Comparison of ENCODE assay signal across 33 cellular contexts in genomic region chr1:1167416-1168155, GRCh38. TPM values are rescaled to one million over a fixed set of nuclear protein-coding genes. Genes with fewer than 3 reads are reported as not detected.
DNase-seq lines count a peak whose midpoint lies in the region; ATAC-seq, FAIRE-seq and TF ChIP-seq lines count a peak whose summit lies in the region.
"Had no signal": no experiment of that assay in that cellular context is flagged by ENCODE, and none has a peak within 500 bp of the region (broad histone marks: within the 10 kb centered on the region; RNA-seq: fewer than 3 reads in every experiment).

No MANE protein-coding gene starts in this region.

- no peak for FAIRE-seq in HepG2 (lab: Jason Lieb, UNC)
- no peak for FAIRE-seq in small intestine (lab: Jason Lieb, UNC)
- FAIRE-seq: D721Med, islet of Langerhans had no signal

- DNase-seq in Calu3 (no peak), body of pancreas (peak in 1 of 4 donors; percentile 7), HepG2 (ENCODE audit: low spot score) (no peak), small intestine (peak; percentile 83), medulla oblongata (ENCODE audit: extremely low spot score) (no peak), T-helper 2 cell (no peak)
- no peak for DNase-seq in activated CD8-positive, alpha-beta memory T cell treated with anti-CD3 and anti-CD28 coated beads, Interleukin-2, amount 10 ng/mL, durations not matched to agents 7 days and 5 days
- DNase-seq: activated CD4-positive, alpha-beta T cell treated with anti-CD3 and anti-CD28 coated beads, Interleukin-2, amount 10 ng/mL, durations not matched to agents 7 days and 5 days; activated gamma-delta T cell; activated naive CD8-positive, alpha-beta T cell treated with anti-CD3 and anti-CD28 coated beads, Interleukin-2, amount 10 ng/mL, durations not matched to agents 7 days and 5 days; activated T-cell treated with anti-CD3 and anti-CD28 coated beads, Interleukin-2, amount 50 U/mL, for 4 hours; cortex of kidney; effector memory CD8-positive, alpha-beta T cell; Kasumi-1; NCI-H1417 treated with DMSO at 0.1 percent for 48 hours; NCI-H2081; NCI-H345; PC-9; SJCRH30; stimulated activated CD4-positive, alpha-beta T cell treated with anti-CD3 and anti-CD28 coated beads, Interleukin-4, amount 100 ng/mL, for 4 hours; T1000; trophoblast cell had no signal

- H3K9me3 ChIP-seq in body of pancreas: no peaks in the 10 kb centered on the region
- H3K9me3 ChIP-seq in HepG2 (ENCODE audit: low read length): no peaks in the 10 kb centered on the region
- H3K9me3 ChIP-seq in small intestine (ENCODE audit: control insufficient read depth, low read depth): no peaks in the 10 kb centered on the region
- H3K9me3 ChIP-seq: ascending aorta, right lobe of liver, SJCRH30 had no signal

- CTCF ChIA-PET in Calu3 (lab: Charles Lee) (no interaction called here), HepG2 (lab: Yijun Ruan, JAX; ENCODE audit: low intra/inter-chr PET ratio, low total read pairs) (no interaction called here)
- CTCF ChIA-PET in activated CD8-positive, alpha-beta memory T cell treated with anti-CD3 and anti-CD28 coated beads, Interleukin-2, amount 10 ng/mL, durations not matched to agents 7 days and 5 days (lab: Charles Lee): no interaction called here

- peak overlapping the region in 3 of 4 donors; percentile 8 to 89 (median 13) for H3K27ac ChIP-seq in body of pancreas
- H3K27ac ChIP-seq in HepG2 (ENCODE audit: extremely low read length, insufficient read depth, low read length): no peak overlapping the region
- no peak overlapping the region for H3K27ac ChIP-seq in small intestine (ENCODE audit: low read depth in 1 of 2, low read length in 1 of 2)
- H3K27ac ChIP-seq: ascending aorta, cardiac muscle cell, parathyroid adenoma, PC-9, right lobe of liver, SJCRH30 had no signal

- H3K27me3 ChIP-seq in body of pancreas: no peaks in the 10 kb centered on the region
- peaks cover 6 to 15% of the 10 kb centered on the region in 2 experiments; a peak in 3 of 5 replicates for H3K27me3 ChIP-seq in HepG2 (ENCODE audit: control insufficient read depth in 1 of 2, insufficient read depth in 2 of 2, low read length in 2 of 2)
- no peaks in the 10 kb centered on the region for H3K27me3 ChIP-seq in small intestine (ENCODE audit: control insufficient read depth in 2 of 2, insufficient read depth in 2 of 2, low read length in 2 of 2)

- POLR2A ChIA-PET in HepG2 (lab: Yijun Ruan, JAX): interaction anchor here (1.7 to 7.4 kb wide), 3 partner anchors 9 to 64 kb away, joined by 3 to 93 read pairs (median 7); partner anchors contain the start of genes B3GALT6 and SDF4

- in situ Hi-C loops in HepG2 (cut with HindIII; ENCODE audit: extremely low pct_ligation_motif_present, low pct_unique_long_range_greater_than_20kb): no loop called here

- peak overlapping the region; percentile 76 for H3K4me2 ChIP-seq in HepG2 (ENCODE audit: low read depth, low read length)
- H3K4me2 ChIP-seq: PC-9 had no signal

- BruUV-seq in Calu3 (replicated peaks; lab: Mats Ljungman, UMichigan) (no TSS peak), HepG2 (replicated peaks; lab: Mats Ljungman, UMichigan) (no TSS peak)

- TF ChIP-seq RAD21 in HepG2 (CRISPR knock-in tag; IDR thresholded peaks at IDR 0.05): no peak

- no peak overlapping the region for H3K4me3 ChIP-seq in body of pancreas
- H3K4me3 ChIP-seq in HepG2 (replicated peaks in 1 of 3; ENCODE audit: insufficient read depth in 1 of 3, low read depth in 2 of 3, low read length in 3 of 3): peak overlapping the region in 2 of 3 experiments; percentile 25 to 60; a peak in 3 of 6 replicates
- H3K4me3 ChIP-seq in small intestine (ENCODE audit: low read depth in 1 of 2, low read length in 2 of 2): no peak overlapping the region
- H3K4me3 ChIP-seq: ascending aorta, cardiac muscle cell, PC-9, right lobe of liver, SJCRH30 had no signal

- WGBS in body of pancreas, 2 donors: 74 to 100% methylated on average over 1 to 38 of the region's 45 CpGs
- 72% methylated on average over 17 of the region's 45 CpGs for WGBS in HepG2 (ENCODE audit: low lambda C conversion rate)
- WGBS in small intestine, 3 donors: 41 to 62% (median 51%) methylated on average over 32 to 45 of the region's 45 CpGs

- ATAC-seq in body of pancreas (no peak), HepG2 (peak; percentile 17)
- ATAC-seq in activated CD8-positive, alpha-beta memory T cell treated with anti-CD3 and anti-CD28 coated beads, Interleukin-2, amount 10 ng/mL, durations not matched to agents 7 days and 5 days: no peak
- ATAC-seq: activated T-cell treated with anti-CD3 and anti-CD28 coated beads, Interleukin-2, amount 50 U/mL, for 4 hours; effector memory CD8-positive, alpha-beta T cell; HCT116; right lobe of liver; WTC11 had no signal

- H3K4me3 Mint-ChIP-seq in Calu3 (ENCODE audit: low read depth, unreplicated experiment): peak overlapping the region; percentile 96
- no peak overlapping the region for H3K4me3 Mint-ChIP-seq in activated CD8-positive, alpha-beta memory T cell treated with anti-CD3 and anti-CD28 coated beads, Interleukin-2, amount 10 ng/mL, durations not matched to agents 7 days and 5 days
- H3K4me3 Mint-ChIP-seq: activated CD4-positive, alpha-beta T cell treated with anti-CD3 and anti-CD28 coated beads, Interleukin-2, amount 10 ng/mL, durations not matched to agents 7 days and 5 days; activated naive CD8-positive, alpha-beta T cell treated with anti-CD3 and anti-CD28 coated beads, Interleukin-2, amount 10 ng/mL, durations not matched to agents 7 days and 5 days; activated T-cell treated with anti-CD3 and anti-CD28 coated beads, Interleukin-2, amount 50 U/mL, for 4 hours; effector memory CD8-positive, alpha-beta T cell; neural crest cell; WTC11 had no signal

- H3K36me3 Mint-ChIP-seq in Calu3 (ENCODE audit: insufficient read depth, unreplicated experiment): peaks cover 71% of the 10 kb centered on the region
- no peaks in the 10 kb centered on the region for H3K36me3 Mint-ChIP-seq in activated CD8-positive, alpha-beta memory T cell treated with anti-CD3 and anti-CD28 coated beads, Interleukin-2, amount 10 ng/mL, durations not matched to agents 7 days and 5 days
- H3K36me3 Mint-ChIP-seq: activated naive CD8-positive, alpha-beta T cell treated with anti-CD3 and anti-CD28 coated beads, Interleukin-2, amount 10 ng/mL, durations not matched to agents 7 days and 5 days; WTC11 had no signal

- TF ChIP-seq POLR2A in body of pancreas (IDR thresholded peaks at IDR 0.05): no peak
- TF ChIP-seq POLR2A in HepG2 (IDR thresholded peaks at IDR 0.05; ENCODE audit: insufficient read depth in 1 of 2, low read depth in 2 of 2, low read length in 2 of 2): no peak

- no peak overlapping the region for H3K27ac Mint-ChIP-seq in Calu3 (ENCODE audit: unreplicated experiment)
- H3K27ac Mint-ChIP-seq in activated CD8-positive, alpha-beta memory T cell treated with anti-CD3 and anti-CD28 coated beads, Interleukin-2, amount 10 ng/mL, durations not matched to agents 7 days and 5 days: no peak overlapping the region
- H3K27ac Mint-ChIP-seq: activated CD4-positive, alpha-beta T cell treated with anti-CD3 and anti-CD28 coated beads, Interleukin-2, amount 10 ng/mL, durations not matched to agents 7 days and 5 days; activated naive CD8-positive, alpha-beta T cell treated with anti-CD3 and anti-CD28 coated beads, Interleukin-2, amount 10 ng/mL, durations not matched to agents 7 days and 5 days; effector memory CD8-positive, alpha-beta T cell; WTC11 had no signal

- H3K4me1 ChIP-seq in body of pancreas: peaks cover 45% of the 10 kb centered on the region
- H3K4me1 ChIP-seq in HepG2 (ENCODE audit: insufficient read depth, low read length): peaks cover 56% of the 10 kb centered on the region
- H3K4me1 ChIP-seq in small intestine (ENCODE audit: control insufficient read depth in 2 of 2, insufficient read depth in 1 of 2, low read depth in 1 of 2, low read length in 1 of 2): peaks cover 0 to 2% of the 10 kb centered on the region in 2 donors
- H3K4me1 ChIP-seq: ascending aorta, parathyroid adenoma, right lobe of liver had no signal

- H3K9ac ChIP-seq in HepG2 (ENCODE audit: insufficient read depth, low read depth, low read length): 0 out of 2 replicates have a peak overlapping the region, but pooled peaks have one; percentile 22
- H3K9ac ChIP-seq: parathyroid adenoma had no signal

- no peak for TF ChIP-seq CTCF in Calu3 (IDR thresholded peaks at IDR 0.05; ENCODE audit: unreplicated experiment)
- TF ChIP-seq CTCF in body of pancreas (IDR thresholded peaks at IDR 0.05): no peak
- TF ChIP-seq CTCF in HepG2 (CRISPR knock-in tag; IDR thresholded peaks at IDR 0.05): no peak

- no peaks in the 10 kb centered on the region for H3K27me3 Mint-ChIP-seq in Calu3 (ENCODE audit: unreplicated experiment)
- peaks cover 20% of the 10 kb centered on the region for H3K27me3 Mint-ChIP-seq in activated CD8-positive, alpha-beta memory T cell treated with anti-CD3 and anti-CD28 coated beads, Interleukin-2, amount 10 ng/mL, durations not matched to agents 7 days and 5 days

- no peaks in the 10 kb centered on the region for H3K79me2 ChIP-seq in HepG2 (ENCODE audit: insufficient read depth, low read length)
- H3K79me2 ChIP-seq: parathyroid adenoma had no signal

- TF ChIP-seq EP300 in HepG2 (IDR thresholded peaks at IDR 0.05; ENCODE audit: low read depth in 2 of 2, low read length in 2 of 2): no peak
- no peak for TF ChIP-seq EP300 in HepG2 (CRISPR knock-in tag; IDR thresholded peaks at IDR 0.05; ENCODE audit: borderline replicate concordance)

- H3K4me1 Mint-ChIP-seq in Calu3 (ENCODE audit: low read depth, unreplicated experiment): peaks cover 9% of the 10 kb centered on the region
- H3K4me1 Mint-ChIP-seq in activated CD8-positive, alpha-beta memory T cell treated with anti-CD3 and anti-CD28 coated beads, Interleukin-2, amount 10 ng/mL, durations not matched to agents 7 days and 5 days: peaks cover 13% of the 10 kb centered on the region

- no peak overlapping the region for H2AFZ ChIP-seq in HepG2 (ENCODE audit: low read length)
- H2AFZ ChIP-seq: parathyroid adenoma, PC-9 had no signal

- intact Hi-C loops in Calu3 (cut with micrococcal nuclease; ENCODE audit: unreplicated experiment): loop anchor here (10.0 kb wide), 1 partner anchor 67 kb away; the partner anchor contains the start of genes B3GALT6 and SDF4
- intact Hi-C loops in body of pancreas (cut with DNase I): no loop called here
- intact Hi-C loops in HepG2 (cut with micrococcal nuclease; ENCODE audit: unreplicated experiment): no loop called here

- no peaks in the 10 kb centered on the region for H3K9me3 Mint-ChIP-seq in Calu3 (ENCODE audit: low read depth, unreplicated experiment)
- no peaks in the 10 kb centered on the region for H3K9me3 Mint-ChIP-seq in activated CD8-positive, alpha-beta memory T cell treated with anti-CD3 and anti-CD28 coated beads, Interleukin-2, amount 10 ng/mL, durations not matched to agents 7 days and 5 days (ENCODE audit: low read depth)
- H3K9me3 Mint-ChIP-seq: activated CD4-positive, alpha-beta T cell treated with anti-CD3 and anti-CD28 coated beads, Interleukin-2, amount 10 ng/mL, durations not matched to agents 7 days and 5 days; activated naive CD8-positive, alpha-beta T cell treated with anti-CD3 and anti-CD28 coated beads, Interleukin-2, amount 10 ng/mL, durations not matched to agents 7 days and 5 days; activated T-cell treated with anti-CD3 and anti-CD28 coated beads, Interleukin-2, amount 50 U/mL, for 4 hours; effector memory CD8-positive, alpha-beta T cell; neural crest cell; WTC11 had no signal

- no peaks in the 10 kb centered on the region for H3K36me3 ChIP-seq in body of pancreas (replicated peaks in 1 of 2; ENCODE audit: insufficient read depth in 1 of 2, low read depth in 2 of 2)
- H3K36me3 ChIP-seq in HepG2 (replicated peaks in 1 of 2; ENCODE audit: control insufficient read depth in 1 of 2, insufficient read depth in 2 of 2, low read length in 2 of 2): no peaks in the 10 kb centered on the region
- H3K36me3 ChIP-seq in small intestine (ENCODE audit: control insufficient read depth in 2 of 2, insufficient read depth in 2 of 2, low read length in 2 of 2): no peaks in the 10 kb centered on the region
- H3K36me3 ChIP-seq: ascending aorta, cardiac muscle cell, right lobe of liver, SJCRH30 had no signal

- H4K20me1 ChIP-seq in HepG2 (ENCODE audit: insufficient read depth, low read length): no peaks in the 10 kb centered on the region

RNA-seq across cellular contexts. Expression of gene TTLL10, which starts 6.1 kb away (rescaled TPM):
- total RNA-seq in Calu3 (2022) (2.4 and 3.5 TPM in 2 replicates), body of pancreas (under 1 TPM; 0.66 to 0.78 TPM), HepG2 (2016; rRNA removed; fragmentation: Illumina TruSeq; extraction: Trizol) (not detected in 2 replicates)
- not detected in 2 replicates for total RNA-seq in HepG2 (2016; cell fraction: cytosol; rRNA removed; fragmentation: Illumina TruSeq; extraction: Trizol; ENCODE audit: low read depth)
- not detected in 2 replicates for total RNA-seq in HepG2 (2016; cell fraction: insoluble cytoplasmic fraction; rRNA removed; fragmentation: Illumina TruSeq; extraction: Trizol)
- not detected in 2 replicates for total RNA-seq in HepG2 (2016; cell fraction: membrane; rRNA removed; fragmentation: Illumina TruSeq; extraction: Trizol)
- total RNA-seq in HepG2 (2016; cell fraction: nucleus; rRNA removed; fragmentation: Illumina TruSeq; extraction: Trizol): not detected in 2 replicates
- polyA plus RNA-seq in HepG2 (2011; rRNA removed) (not detected in 2 replicates), small intestine (under 1 TPM in 1 of 3 donors, not detected in 2; 0.36 TPM)
- polyA plus RNA-seq in HepG2 (2011; cell fraction: cytosol; rRNA removed): 0.06 and 0.08 TPM in 2 replicates
- polyA plus RNA-seq in HepG2 (2011; cell fraction: nucleus; rRNA removed): 0.24 and 0.48 TPM in 2 replicates
- 0.07 TPM in 1 of 2 replicates, not detected in the other for polyA plus RNA-seq in HepG2 (2012)
- polyA plus RNA-seq in HepG2 (2016; cell fraction: cytosol; fragmentation: Illumina TruSeq; extraction: Trizol; ENCODE audit: low read depth): not detected in 2 replicates
- not detected in 2 replicates for polyA plus RNA-seq in HepG2 (2016; cell fraction: insoluble cytoplasmic fraction; fragmentation: Illumina TruSeq; extraction: Trizol; ENCODE audit: low read depth)
- not detected in 2 replicates for polyA plus RNA-seq in HepG2 (2016; cell fraction: membrane; fragmentation: Illumina TruSeq; extraction: Trizol; ENCODE audit: low read depth)
- not detected in 2 replicates for polyA plus RNA-seq in HepG2 (2016; cell fraction: nucleus; fragmentation: Illumina TruSeq; extraction: Trizol; ENCODE audit: insufficient read depth, low read depth)
- polyA minus RNA-seq in HepG2 (2011; rRNA and poly(A)+ RNA removed; ENCODE audit: low replicate concordance): 0.18 TPM in 1 of 2 replicates, not detected in the other
- not detected in 2 replicates for polyA minus RNA-seq in HepG2 (2011; cell fraction: cytosol; rRNA and poly(A)+ RNA removed)
- not detected in 2 replicates for polyA minus RNA-seq in HepG2 (2011; cell fraction: nucleus; rRNA and poly(A)+ RNA removed)
- total RNA-seq in activated CD8-positive, alpha-beta memory T cell treated with anti-CD3 and anti-CD28 coated beads, Interleukin-2, amount 10 ng/mL, durations not matched to agents 7 days and 5 days: not detected
- total RNA-seq: activated naive CD8-positive, alpha-beta T cell treated with anti-CD3 and anti-CD28 coated beads, Interleukin-2, amount 10 ng/mL, durations not matched to agents 7 days and 5 days; activated T-cell treated with anti-CD3 and anti-CD28 coated beads, Interleukin-2, amount 50 U/mL, for 4 hours; ascending aorta; cardiac muscle cell; fibroblast of villous mesenchyme; lower leg skin; neural crest cell; right lobe of liver had no signal

RNA-seq across cellular contexts. Expression of gene TNFRSF18, which starts 38.8 kb away (rescaled TPM):
- 0.66 TPM in 1 of 2 replicates, not detected in the other for total RNA-seq in Calu3 (2022)
- not detected for total RNA-seq in body of pancreas
- not detected in 2 replicates for total RNA-seq in HepG2 (2016; rRNA removed; fragmentation: Illumina TruSeq; extraction: Trizol)
- total RNA-seq in HepG2 (2016; cell fraction: cytosol; rRNA removed; fragmentation: Illumina TruSeq; extraction: Trizol; ENCODE audit: low read depth): not detected in 2 replicates
- total RNA-seq in HepG2 (2016; cell fraction: insoluble cytoplasmic fraction; rRNA removed; fragmentation: Illumina TruSeq; extraction: Trizol): not detected in 2 replicates
- not detected in 2 replicates for total RNA-seq in HepG2 (2016; cell fraction: membrane; rRNA removed; fragmentation: Illumina TruSeq; extraction: Trizol)
- total RNA-seq in HepG2 (2016; cell fraction: nucleus; rRNA removed; fragmentation: Illumina TruSeq; extraction: Trizol): not detected in 2 replicates
- polyA plus RNA-seq in HepG2 (2011; rRNA removed): not detected in 2 replicates
- polyA plus RNA-seq in HepG2 (2011; cell fraction: cytosol; rRNA removed): not detected in 2 replicates
- 0.19 TPM in 1 of 2 replicates, not detected in the other for polyA plus RNA-seq in HepG2 (2011; cell fraction: nucleus; rRNA removed)
- not detected in 2 replicates for polyA plus RNA-seq in HepG2 (2012)
- not detected in 2 replicates for polyA plus RNA-seq in HepG2 (2016; cell fraction: cytosol; fragmentation: Illumina TruSeq; extraction: Trizol; ENCODE audit: low read depth)
- not detected in 2 replicates for polyA plus RNA-seq in HepG2 (2016; cell fraction: insoluble cytoplasmic fraction; fragmentation: Illumina TruSeq; extraction: Trizol; ENCODE audit: low read depth)
- polyA plus RNA-seq in HepG2 (2016; cell fraction: membrane; fragmentation: Illumina TruSeq; extraction: Trizol; ENCODE audit: low read depth): not detected in 2 replicates
- polyA plus RNA-seq in HepG2 (2016; cell fraction: nucleus; fragmentation: Illumina TruSeq; extraction: Trizol; ENCODE audit: insufficient read depth, low read depth): not detected in 2 replicates
- polyA minus RNA-seq in HepG2 (2011; rRNA and poly(A)+ RNA removed; ENCODE audit: low replicate concordance): not detected in 2 replicates
- polyA minus RNA-seq in HepG2 (2011; cell fraction: cytosol; rRNA and poly(A)+ RNA removed): not detected in 2 replicates
- not detected in 2 replicates for polyA minus RNA-seq in HepG2 (2011; cell fraction: nucleus; rRNA and poly(A)+ RNA removed)
- polyA plus RNA-seq in small intestine: 1 to 10 TPM in 2 of 3 donors, not detected in 1; 1.8 to 5.9 TPM
- total RNA-seq in activated CD8-positive, alpha-beta memory T cell treated with anti-CD3 and anti-CD28 coated beads, Interleukin-2, amount 10 ng/mL, durations not matched to agents 7 days and 5 days: 100 to 1,000 TPM in 1 of 2 experiments, 10 to 100 TPM in 1; 28.1 to 156 TPM
- total RNA-seq: ascending aorta, cardiac muscle cell, fibroblast of villous mesenchyme, neural crest cell had no signal

RNA-seq across cellular contexts. Expression of gene TNFRSF4, which starts 46.4 kb away (rescaled TPM):
- not detected in 2 replicates for total RNA-seq in Calu3 (2022)
- 1 to 10 TPM in 1 of 2 donors, under 1 TPM in 1; 0.99 to 2.6 TPM for total RNA-seq in body of pancreas
- total RNA-seq in HepG2 (2016; rRNA removed; fragmentation: Illumina TruSeq; extraction: Trizol): not detected in 2 replicates
- total RNA-seq in HepG2 (2016; cell fraction: cytosol; rRNA removed; fragmentation: Illumina TruSeq; extraction: Trizol; ENCODE audit: low read depth): not detected in 2 replicates
- not detected in 2 replicates for total RNA-seq in HepG2 (2016; cell fraction: insoluble cytoplasmic fraction; rRNA removed; fragmentation: Illumina TruSeq; extraction: Trizol)
- not detected in 2 replicates for total RNA-seq in HepG2 (2016; cell fraction: membrane; rRNA removed; fragmentation: Illumina TruSeq; extraction: Trizol)
- not detected in 2 replicates for total RNA-seq in HepG2 (2016; cell fraction: nucleus; rRNA removed; fragmentation: Illumina TruSeq; extraction: Trizol)
- 0.21 TPM in 1 of 2 replicates, not detected in the other for polyA plus RNA-seq in HepG2 (2011; rRNA removed)
- polyA plus RNA-seq in HepG2 (2011; cell fraction: cytosol; rRNA removed): 0.03 TPM in 1 of 2 replicates, not detected in the other
- 0.18 and 0.28 TPM in 2 replicates for polyA plus RNA-seq in HepG2 (2011; cell fraction: nucleus; rRNA removed)
- polyA plus RNA-seq in HepG2 (2012): not detected in 2 replicates
- not detected in 2 replicates for polyA plus RNA-seq in HepG2 (2016; cell fraction: cytosol; fragmentation: Illumina TruSeq; extraction: Trizol; ENCODE audit: low read depth)
- polyA plus RNA-seq in HepG2 (2016; cell fraction: insoluble cytoplasmic fraction; fragmentation: Illumina TruSeq; extraction: Trizol; ENCODE audit: low read depth): not detected in 2 replicates
- polyA plus RNA-seq in HepG2 (2016; cell fraction: membrane; fragmentation: Illumina TruSeq; extraction: Trizol; ENCODE audit: low read depth): not detected in 2 replicates
- polyA plus RNA-seq in HepG2 (2016; cell fraction: nucleus; fragmentation: Illumina TruSeq; extraction: Trizol; ENCODE audit: insufficient read depth, low read depth): not detected in 2 replicates
- polyA minus RNA-seq in HepG2 (2011; rRNA and poly(A)+ RNA removed; ENCODE audit: low replicate concordance): not detected in 2 replicates
- not detected in 2 replicates for polyA minus RNA-seq in HepG2 (2011; cell fraction: cytosol; rRNA and poly(A)+ RNA removed)
- polyA minus RNA-seq in HepG2 (2011; cell fraction: nucleus; rRNA and poly(A)+ RNA removed): not detected in 2 replicates
- 1 to 10 TPM in 2 of 3 donors, not detected in 1; 3.1 to 3.5 TPM for polyA plus RNA-seq in small intestine
- total RNA-seq in activated CD8-positive, alpha-beta memory T cell treated with anti-CD3 and anti-CD28 coated beads, Interleukin-2, amount 10 ng/mL, durations not matched to agents 7 days and 5 days: 10 to 100 TPM in 1 of 2 experiments, 1 to 10 TPM in 1; 8.1 to 72.4 TPM
- total RNA-seq: cardiac muscle cell had no signal
- polyA plus RNA-seq: cardiac muscle cell had no signal

RNA-seq across cellular contexts. Expression of gene C1orf159, which starts 51.7 kb away (rescaled TPM):
- total RNA-seq in Calu3 (2022) (32.4 and 34.7 TPM in 2 replicates), body of pancreas (10 to 100 TPM in 1 of 2 donors, 1 to 10 TPM in 1; 8.8 to 13.2 TPM), HepG2 (2016; rRNA removed; fragmentation: Illumina TruSeq; extraction: Trizol) (3.8 and 6.7 TPM in 2 replicates)
- total RNA-seq in HepG2 (2016; cell fraction: cytosol; rRNA removed; fragmentation: Illumina TruSeq; extraction: Trizol; ENCODE audit: low read depth): 6.3 and 6.8 TPM in 2 replicates
- total RNA-seq in HepG2 (2016; cell fraction: insoluble cytoplasmic fraction; rRNA removed; fragmentation: Illumina TruSeq; extraction: Trizol): 3.6 and 6.6 TPM in 2 replicates
- 7.4 and 7.9 TPM in 2 replicates for total RNA-seq in HepG2 (2016; cell fraction: membrane; rRNA removed; fragmentation: Illumina TruSeq; extraction: Trizol)
- total RNA-seq in HepG2 (2016; cell fraction: nucleus; rRNA removed; fragmentation: Illumina TruSeq; extraction: Trizol): 6.3 and 7.7 TPM in 2 replicates
- polyA plus RNA-seq in HepG2 (2011; rRNA removed) (3.8 and 4.2 TPM in 2 replicates), small intestine (10 to 100 TPM; 12.4 to 19.0 (median 12.7) TPM)
- polyA plus RNA-seq in HepG2 (2011; cell fraction: cytosol; rRNA removed): 1.7 and 4.2 TPM in 2 replicates
- 22.9 and 35.9 TPM in 2 replicates for polyA plus RNA-seq in HepG2 (2011; cell fraction: nucleus; rRNA removed)
- 2.8 and 3.2 TPM in 2 replicates for polyA plus RNA-seq in HepG2 (2012)
- 4.7 and 6.0 TPM in 2 replicates for polyA plus RNA-seq in HepG2 (2016; cell fraction: cytosol; fragmentation: Illumina TruSeq; extraction: Trizol; ENCODE audit: low read depth)
- 3.5 and 4.0 TPM in 2 replicates for polyA plus RNA-seq in HepG2 (2016; cell fraction: insoluble cytoplasmic fraction; fragmentation: Illumina TruSeq; extraction: Trizol; ENCODE audit: low read depth)
- polyA plus RNA-seq in HepG2 (2016; cell fraction: membrane; fragmentation: Illumina TruSeq; extraction: Trizol; ENCODE audit: low read depth): 7.0 and 8.1 TPM in 2 replicates
- 19.9 and 20.1 TPM in 2 replicates for polyA plus RNA-seq in HepG2 (2016; cell fraction: nucleus; fragmentation: Illumina TruSeq; extraction: Trizol; ENCODE audit: insufficient read depth, low read depth)
- polyA minus RNA-seq in HepG2 (2011; rRNA and poly(A)+ RNA removed; ENCODE audit: low replicate concordance): 2.9 and 5.6 TPM in 2 replicates
- 2.1 and 2.2 TPM in 2 replicates for polyA minus RNA-seq in HepG2 (2011; cell fraction: cytosol; rRNA and poly(A)+ RNA removed)
- 3.7 and 4.5 TPM in 2 replicates for polyA minus RNA-seq in HepG2 (2011; cell fraction: nucleus; rRNA and poly(A)+ RNA removed)
- total RNA-seq in activated CD8-positive, alpha-beta memory T cell treated with anti-CD3 and anti-CD28 coated beads, Interleukin-2, amount 10 ng/mL, durations not matched to agents 7 days and 5 days: 10 to 100 TPM; 22.9 to 23.6 TPM

Comparison
In these comparisons a context has a peak if more than half of its experiments do, and no peak if none do; other contexts are left out.
1. H3K27ac ChIP-seq: peak in body of pancreas (3 of 4); none in HepG2 (single experiment) and small intestine (0 of 2).
2. H3K4me3 ChIP-seq: peak in HepG2 (2 of 3); none in body of pancreas (0 of 2) and small intestine (0 of 2).
3. RNA of gene TNFRSF18, which starts 38.8 kb away (total RNA-seq): 28.1 to 156 TPM in activated CD8-positive, alpha-beta memory T cell treated with anti-CD3 and anti-CD28 coated beads, Interleukin-2, amount 10 ng/mL, durations not matched to agents 7 days and 5 days; 0.66 TPM in Calu3, not detected in body of pancreas and not detected in HepG2; every median in the first group is over 10 times any median in the second.